1 cellular context compared by ENCODE assay signal in genomic region chr2:201656740-201657139, GRCh38.
TF ChIP-seq lines count a peak whose summit lies in the region.

No MANE protein-coding gene starts in this region.

TF ChIP-seq in WTC11, 78 proteins besides CTCF, POLR2A, EP300 and RAD21 (continued from another document):
- TF ChIP-seq E2F1 (CRISPR knock-in tag; IDR thresholded peaks at IDR 0.05) (no peak), ZNF138 (CRISPR knock-in tag; conservative IDR thresholded peaks at IDR 0.05) (no peak), PREB (CRISPR knock-in tag; IDR thresholded peaks at IDR 0.05; ENCODE audit: borderline replicate concordance) (no peak), TEAD1 (CRISPR knock-in tag; IDR thresholded peaks at IDR 0.05) (no peak), HMGA2 (CRISPR knock-in tag; IDR thresholded peaks at IDR 0.05) (no peak), NFATC4 (CRISPR knock-in tag; IDR thresholded peaks at IDR 0.05) (no peak), SMAD3 (CRISPR knock-in tag; IDR thresholded peaks at IDR 0.05; ENCODE audit: borderline replicate concordance) (no peak), FOXP4 (CRISPR knock-in tag; IDR thresholded peaks at IDR 0.05) (no peak), ATF2 (CRISPR knock-in tag; IDR thresholded peaks at IDR 0.05; ENCODE audit: borderline replicate concordance, low read depth) (no peak), ZNF416 (CRISPR knock-in tag; IDR thresholded peaks at IDR 0.05) (no peak), NFYB (CRISPR knock-in tag; conservative IDR thresholded peaks at IDR 0.05; ENCODE audit: low read depth) (no peak), NR2C2 (CRISPR knock-in tag; IDR thresholded peaks at IDR 0.05) (no peak)
